Comparison of ENCODE assay signal across 8 cellular contexts in genomic region chr3:39406368-39407258, GRCh38. TPM values are rescaled to one million over a fixed set of nuclear protein-coding genes. Genes with fewer than 3 reads are reported as not detected.
A peak's percentile ranks its signal among the peaks of the same experiment; 100 is the strongest.
DNase-seq lines count a peak whose midpoint lies in the region; ATAC-seq and TF ChIP-seq lines count a peak whose summit lies in the region.

RPSA (plus strand) TSS chr3:39406720; CDS start chr3:39407654, 934 bp downstream.

- peak within 1 kb of the TSS; percentile 64 to 87 (median 72) for H3K4me3 ChIP-seq in heart right ventricle
- H3K4me3 ChIP-seq in upper lobe of left lung = peak within 1 kb of the TSS; percentile 45 to 92 (median 80)

- H3K9me3 ChIP-seq in heart right ventricle (no peaks in the 10 kb centered on the region), upper lobe of left lung (no peaks in the 10 kb centered on the region)

- 0% methylated on average over 63 of the region's 63 CpGs for WGBS in heart right ventricle, 2 donors
- 0 to 1% methylated on average over 41 to 63 of the region's 63 CpGs for WGBS in upper lobe of left lung, 2 donors

- intact Hi-C loops in T-helper 1 cell treated with Interleukin-12 subunit alpha and Interleukin-12 subunit beta and Interleukin-4 antibody, amounts not matched to agents 30 ng/mL and 1 ng/mL, for 36 hours (cut with micrococcal nuclease) = loop anchor here (1.0 to 5.0 kb wide), 11 partner anchors 10 to 1269 kb away; partner anchors contain the start of genes ACAA1, EIF1B, EXOG and MYD88
- intact Hi-C loops in heart right ventricle (cut with DNase I) (loop anchor here in 2 of 10 donors (1.0 to 5.0 kb wide), 2 partner anchors 22 to 901 kb away; partner anchors contain the start of gene EIF1B (in 1 of the 2)), posterior cingulate gyrus (cut with DNase I) (loop anchor here (1.0 kb wide), 1 partner anchor 22 kb away; no protein-coding TSS in a partner anchor)

- ATAC-seq in HG02884 (IDR thresholded peaks at IDR 0.05; ENCODE audit: unreplicated experiment) (peak; percentile 85), heart right ventricle (peak; percentile 95 to 99 (median 98)), upper lobe of left lung (ENCODE audit: low FRiP score in 2 of 2) (peak; percentile 98 to 99)

- H3K36me3 ChIP-seq in heart right ventricle (peaks cover 0 to 40% (median 31%) of the 10 kb centered on the region in 9 donors), upper lobe of left lung (peaks cover 6 to 40% (median 24%) of the 10 kb centered on the region in 4 donors)

- DNase-seq in GM13977 (ENCODE audit: low spot score) (peak; percentile 96), NCI-H146 treated with DMSO at 0.1 percent for 48 hours (lab: John Stamatoyannopoulos, UW; ENCODE audit: unreplicated experiment) (peak; percentile 87), amniotic epithelial cell (ENCODE audit: low read depth) (peak; percentile 95), heart right ventricle (peak; percentile 90 to 93), posterior cingulate gyrus (peak; percentile 91 to 99 (median 96)), upper lobe of left lung (peak; percentile 94 to 98)

- H3K27me3 ChIP-seq in heart right ventricle (no peaks in the 10 kb centered on the region), upper lobe of left lung (no peaks in the 10 kb centered on the region)

- peak; percentile 64 for TF ChIP-seq CTCF in GM13977 (IDR thresholded peaks at IDR 0.05; ENCODE audit: extremely low read depth, insufficient read depth, missing control alignments)
- peak in 8 of 9 donors; percentile 8 to 57 (median 34) for TF ChIP-seq CTCF in heart right ventricle (IDR thresholded peaks at IDR 0.05)
- peak; percentile 16 to 41 (median 27) for TF ChIP-seq CTCF in upper lobe of left lung (IDR thresholded peaks at IDR 0.05)

- no peak for TF ChIP-seq EP300 in upper lobe of left lung (IDR thresholded peaks at IDR 0.05)

- TF ChIP-seq POLR2A in upper lobe of left lung (IDR thresholded peaks at IDR 0.05) = peak; percentile 84 to 98 (median 91)

- H3K27ac ChIP-seq in heart right ventricle (peak within 1 kb of the TSS; percentile 14 to 90 (median 82)), upper lobe of left lung (peak within 1 kb of the TSS; percentile 84 to 87 (median 84))

- in situ Hi-C loops in GM13977 (cut with MboI; ENCODE audit: low pct_unique_long_range_greater_than_20kb, low sequenced_read_pairs, unreplicated experiment) = no loop called here

- H3K4me1 ChIP-seq in heart right ventricle = peaks cover 2 to 45% (median 22%) of the 10 kb centered on the region in 9 donors
- H3K4me1 ChIP-seq in upper lobe of left lung = peaks cover 21 to 38% (median 24%) of the 10 kb centered on the region in 4 donors

RNA-seq across cellular contexts. Expression of gene RPSA, which starts in this region (rescaled TPM):
- total RNA-seq in T-helper 1 cell treated with Interleukin-12 subunit alpha and Interleukin-12 subunit beta and Interleukin-4 antibody, amounts not matched to agents 30 ng/mL and 1 ng/mL, for 36 hours = 1,413 and 1,431 TPM in 2 replicates
- total RNA-seq in heart right ventricle = 100 to 1,000 TPM; 350 to 651 (median 384) TPM
- polyA plus RNA-seq in heart right ventricle = 1,000 to 10,000 TPM in 1 of 2 donors, 100 to 1,000 TPM in 1; 877 to 1,493 TPM
- total RNA-seq in upper lobe of left lung = 100 to 1,000 TPM; 317 to 921 (median 709) TPM

Comparison
In these comparisons a context has a peak if more than half of its experiments do, and no peak if none do; other contexts are left out.
1. Peak in every context shown above with its lines: DNase-seq, ATAC-seq, H3K4me3 ChIP-seq and H3K27ac ChIP-seq.